ENCODE assay signal across 8 cellular contexts in the genomic region with DNA sequence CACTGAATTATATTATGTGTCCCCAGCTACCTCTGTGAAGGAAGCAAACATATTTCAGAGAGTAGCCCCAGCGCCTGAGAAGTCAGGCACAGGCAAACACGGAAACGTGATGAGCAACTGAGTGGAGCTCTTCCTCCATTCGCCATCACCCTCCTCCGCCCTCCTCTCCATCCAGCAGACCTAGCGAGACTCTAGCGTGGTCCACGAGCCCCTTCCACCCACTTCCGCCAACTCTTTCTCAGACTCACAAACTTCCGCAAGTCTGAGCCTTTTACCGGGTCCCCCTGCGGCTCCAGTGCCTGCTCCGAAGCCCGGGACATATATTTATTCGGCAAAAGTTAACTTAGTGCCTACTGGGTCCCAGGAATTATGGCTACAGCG. TPM values are rescaled to one million over a fixed set of nuclear protein-coding genes. Genes with fewer than 3 reads are reported as not detected.
DNase-seq lines count a peak whose midpoint lies in the region; ATAC-seq and TF ChIP-seq lines count a peak whose summit lies in the region.

No MANE protein-coding gene starts in this region.

- POLR2A ChIA-PET in activated CD8-positive, alpha-beta T cell treated with anti-CD3 and anti-CD28 coated beads for 36 hours (lab: Charles Lee): interaction anchor here (0.9 to 7.7 kb wide), 15 partner anchors 7 to 367 kb away, joined by 3 to 92 read pairs (median 4); partner anchors contain the start of genes IDH3B, NOP56 and ZNF343

- H3K4me1 ChIP-seq in endocrine pancreas (ENCODE audit: control insufficient read depth, insufficient read depth, low read length): peaks cover 4% of the 10 kb centered on the region

- H3K4me1 Mint-ChIP-seq in activated CD8-positive, alpha-beta T cell treated with anti-CD3 and anti-CD28 coated beads for 36 hours (ENCODE audit: low read depth): peaks cover 54% of the 10 kb centered on the region

- H3K27me3 Mint-ChIP-seq in activated CD8-positive, alpha-beta T cell treated with anti-CD3 and anti-CD28 coated beads for 36 hours: no peaks in the 10 kb centered on the region

- intact Hi-C loops in activated CD8-positive, alpha-beta T cell treated with anti-CD3 and anti-CD28 coated beads for 36 hours (cut with micrococcal nuclease): no loop called here

- peak; percentile 25 for ATAC-seq in HG02981 (IDR thresholded peaks at IDR 0.05; ENCODE audit: unreplicated experiment)
- peak; percentile 43 for ATAC-seq in activated CD8-positive, alpha-beta T cell treated with anti-CD3 and anti-CD28 coated beads for 36 hours

- H3K36me3 Mint-ChIP-seq in activated CD8-positive, alpha-beta T cell treated with anti-CD3 and anti-CD28 coated beads for 36 hours (ENCODE audit: low read depth): peaks cover 57% of the 10 kb centered on the region

- no peaks in the 10 kb centered on the region for H3K9me3 ChIP-seq in endocrine pancreas (ENCODE audit: control insufficient read depth, low read length)

- peak overlapping the region; percentile 89 for H3K4me3 Mint-ChIP-seq in activated CD8-positive, alpha-beta T cell treated with anti-CD3 and anti-CD28 coated beads for 36 hours

- peaks cover 8% of the 10 kb centered on the region for H3K36me3 ChIP-seq in endocrine pancreas (ENCODE audit: control insufficient read depth, insufficient read depth, low read length)

- H3K27me3 ChIP-seq in endocrine pancreas (ENCODE audit: control insufficient read depth, insufficient read depth, low read length): no peaks in the 10 kb centered on the region

- peak overlapping the region; percentile 100 for H3K27ac Mint-ChIP-seq in activated CD8-positive, alpha-beta T cell treated with anti-CD3 and anti-CD28 coated beads for 36 hours

- H3K9ac ChIP-seq in endocrine pancreas (ENCODE audit: control insufficient read depth, insufficient read depth, low read length): peak overlapping the region; percentile 91

- TF ChIP-seq CTCF in activated CD8-positive, alpha-beta T cell treated with anti-CD3 and anti-CD28 coated beads for 36 hours (IDR thresholded peaks at IDR 0.05): no peak

- CTCF ChIA-PET in activated CD8-positive, alpha-beta T cell treated with anti-CD3 and anti-CD28 coated beads for 36 hours (lab: Charles Lee): interaction anchor here (0.9 to 6.1 kb wide), 7 partner anchors 13 to 263 kb away, joined by 3 to 53 read pairs (median 5); no protein-coding TSS in a partner anchor

- no peaks in the 10 kb centered on the region for H3K9me3 Mint-ChIP-seq in activated CD8-positive, alpha-beta T cell treated with anti-CD3 and anti-CD28 coated beads for 36 hours

- DNase-seq in NCI-H1105 treated with DMSO at 0.1 percent for 48 hours (lab: John Stamatoyannopoulos, UW) (peak; percentile 30), NCI-H1105 (lab: John Stamatoyannopoulos, UW) (no peak), NCI-H526 (lab: John Stamatoyannopoulos, UW) (peak; percentile 46 to 59), mucosa of gallbladder (ENCODE audit: low spot score) (peak; percentile 22)
- DNase-seq in activated CD8-positive, alpha-beta T cell treated with anti-CD3 and anti-CD28 coated beads for 36 hours: peak; percentile 73
- DNase-seq in stimulated activated CD8-positive, alpha-beta memory T cell treated with anti-CD3 and anti-CD28 coated beads, Interleukin-4, amount 100 ng/mL, for 4 hours (ENCODE audit: low read depth in 2 of 2, low spot score in 1 of 2): peak; percentile 22 to 46

- peak overlapping the region; percentile 89 for H3K4me3 ChIP-seq in endocrine pancreas (ENCODE audit: control insufficient read depth, insufficient read depth, low read length)

RNA-seq across cellular contexts. Expression of gene SNRPB, which starts 0.5 kb away (rescaled TPM):
- 100 to 1,000 TPM; 469 to 479 TPM for total RNA-seq in activated CD8-positive, alpha-beta T cell treated with anti-CD3 and anti-CD28 coated beads for 36 hours
- total RNA-seq in mucosa of gallbladder: 85.8 TPM

RNA-seq across cellular contexts. Expression of gene ZNF343, which starts 38.7 kb away (rescaled TPM):
- total RNA-seq in activated CD8-positive, alpha-beta T cell treated with anti-CD3 and anti-CD28 coated beads for 36 hours: 1 to 10 TPM; 8.5 to 9.5 TPM
- total RNA-seq in mucosa of gallbladder: 12.3 TPM
